21 cellular contexts compared by ENCODE assay signal in genomic region chr6:168033791-168034190, GRCh38. TPM values are rescaled to one million over a fixed set of nuclear protein-coding genes. Genes with fewer than 3 reads are reported as not detected.
DNase-seq lines count a peak whose midpoint lies in the region; ATAC-seq and TF ChIP-seq lines count a peak whose summit lies in the region.
"Had no signal": no experiment of that assay in that cellular context is flagged by ENCODE, and none has a peak within 500 bp of the region (broad histone marks: within the 10 kb centered on the region; RNA-seq: fewer than 3 reads in every experiment).

No MANE protein-coding gene starts in this region.

- peak in 2 of 5 donors; percentile 1 to 6 for DNase-seq in heart left ventricle
- no peak for DNase-seq in cardiac septum (ENCODE audit: low spot score)
- DNase-seq in SK-N-MC (ENCODE audit: low read depth, low spot score), result no peak
- DNase-seq in mesothelial cell of epicardium (ENCODE audit: low spot score in 2 of 2, unreplicated experiment in 2 of 2), result no peak
- DNase-seq in testis, result peak; percentile 10
- DNase-seq in stimulated activated CD4-positive, alpha-beta T cell treated with anti-CD3 and anti-CD28 coated beads, Interleukin-12 subunit alpha, Interleukin-12 subunit beta, amount 100 ng/mL, for 4 hours, result no peak
- DNase-seq in NCI-H510A (lab: John Stamatoyannopoulos, UW), result no peak
- no peak for DNase-seq in AML-193 (lab: John Stamatoyannopoulos, UW)
- DNase-seq: NCI-H1105, NCI-H2029 treated with DMSO at 0.1 percent for 48 hours, NCI-H345, NCI-H524 treated with DMSO at 0.1 percent for 48 hours, NCI-H82 had no signal

- H3K27me3 ChIP-seq in heart left ventricle (peaks cover 0 to 8% (median 0%) of the 10 kb centered on the region in 9 donors), testis (no peaks in the 10 kb centered on the region)

- peaks cover 46% of the 10 kb centered on the region for H3K4me1 Mint-ChIP-seq in mesothelial cell of epicardium
- H3K4me1 Mint-ChIP-seq: CD14-positive monocyte had no signal

- H3K27ac Mint-ChIP-seq in mesothelial cell of epicardium, result peak overlapping the region; percentile 60
- H3K27ac Mint-ChIP-seq: CD14-positive monocyte, GM23338 had no signal

- peaks cover 5 to 78% (median 55%) of the 10 kb centered on the region in 12 donors for H3K4me1 ChIP-seq in heart left ventricle
- no peaks in the 10 kb centered on the region for H3K4me1 ChIP-seq in testis

- H3K27ac ChIP-seq in heart left ventricle (peak overlapping the region in 9 of 12 donors; percentile 37 to 97 (median 81)), SK-N-MC (0 out of 2 replicates have a peak overlapping the region, but pooled peaks have one; percentile 99), testis (no peak overlapping the region)
- H3K27ac ChIP-seq: KMS-11 had no signal

- H3K4me3 ChIP-seq in heart left ventricle, result no peak overlapping the region
- H3K4me3 ChIP-seq in SK-N-MC, result no peak overlapping the region
- no peak overlapping the region for H3K4me3 ChIP-seq in testis
- H3K4me3 ChIP-seq: GM23338, HAP-1 had no signal

- H3K27me3 Mint-ChIP-seq in mesothelial cell of epicardium (ENCODE audit: low read depth), result no peaks in the 10 kb centered on the region

- H3K36me3 ChIP-seq in heart left ventricle (no peaks in the 10 kb centered on the region), SK-N-MC (ENCODE audit: insufficient read depth, low read length) (no peaks in the 10 kb centered on the region), testis (ENCODE audit: low read depth, missing control alignments) (no peaks in the 10 kb centered on the region)
- H3K36me3 ChIP-seq: HAP-1 had no signal

- TF ChIP-seq CTCF in heart left ventricle (IDR thresholded peaks at IDR 0.05) (no peak), mesothelial cell of epicardium (IDR thresholded peaks at IDR 0.05; ENCODE audit: unreplicated experiment) (no peak), testis (IDR thresholded peaks at IDR 0.05) (no peak)

- H3K9ac ChIP-seq in SK-N-MC (ENCODE audit: insufficient read length), result no peak overlapping the region
- H3K9ac ChIP-seq: KMS-11 had no signal

- no peak for ATAC-seq in heart left ventricle
- ATAC-seq: Panc1 had no signal

- no peak overlapping the region for H3K4me3 Mint-ChIP-seq in mesothelial cell of epicardium
- H3K4me3 Mint-ChIP-seq: CD14-positive monocyte, GM23338 had no signal

- H3K9me3 Mint-ChIP-seq in mesothelial cell of epicardium, result peaks cover 14% of the 10 kb centered on the region

- intact Hi-C loops in heart left ventricle (cut with DNase I), result loop anchor here in 3 of 10 donors (2.0 to 10.0 kb wide), 3 partner anchors 41 to 99 kb away; no protein-coding TSS in a partner anchor
- intact Hi-C loops in cardiac septum (cut with DNase I), result loop anchor here (5.0 kb wide), 1 partner anchor 41 kb away; no protein-coding TSS in a partner anchor
- intact Hi-C loops in testis (cut with DNase I; ENCODE audit: low total_unique reads), result no loop called here

- WGBS in heart left ventricle, 4 donors, result 89 to 96% (median 93%) methylated on average over 12 of the region's 12 CpGs
- 91 to 95% methylated on average over 12 of the region's 12 CpGs for WGBS in testis, 2 donors

- H3K9me3 ChIP-seq in heart left ventricle, result peaks cover 0 to 5% (median 0%) of the 10 kb centered on the region in 12 donors
- peaks cover 6% of the 10 kb centered on the region; the same call in 1 of the 2 replicates for H3K9me3 ChIP-seq in SK-N-MC (ENCODE audit: low read depth, low read length)
- H3K9me3 ChIP-seq in testis, result no peaks in the 10 kb centered on the region
- H3K9me3 ChIP-seq: HAP-1 had no signal

- TF ChIP-seq POLR2A in heart left ventricle (IDR thresholded peaks at IDR 0.05) (no peak), testis (IDR thresholded peaks at IDR 0.05) (no peak)

- peaks cover 9% of the 10 kb centered on the region for H3K36me3 Mint-ChIP-seq in mesothelial cell of epicardium

RNA-seq across cellular contexts. Expression of gene KIF25, which starts 36.3 kb away (rescaled TPM):
- total RNA-seq in heart left ventricle, result under 1 TPM in 4 of 9 donors, not detected in 5; 0.11 to 0.29 (median 0.21) TPM
- polyA plus RNA-seq in heart left ventricle, result under 1 TPM; 0.12 to 0.15 TPM
- 0.24 TPM for total RNA-seq in cardiac septum
- 0.47 to 1.6 TPM (median 0.95 TPM) in 3 replicates for total RNA-seq in mesothelial cell of epicardium
- 1 to 10 TPM; 1.6 to 5.0 TPM for total RNA-seq in testis
- 1.1 TPM for polyA plus RNA-seq in testis (ENCODE audit: insufficient read depth, low read depth, low replicate concordance)
- total RNA-seq: A172, Daoy had no signal
- polyA plus RNA-seq: AG04450, CD14-positive monocyte had no signal

RNA-seq across cellular contexts. Expression of gene FRMD1, which starts 45.2 kb away (rescaled TPM):
- total RNA-seq in heart left ventricle, result under 1 TPM in 2 of 9 donors, not detected in 7; 0.16 to 0.50 TPM
- under 1 TPM; 0.04 to 0.11 TPM for polyA plus RNA-seq in heart left ventricle
- not detected for total RNA-seq in cardiac septum
- total RNA-seq in mesothelial cell of epicardium, result not detected in 3 replicates
- total RNA-seq in testis, result 10 to 100 TPM in 1 of 2 donors, 1 to 10 TPM in 1; 7.2 to 13.5 TPM
- polyA plus RNA-seq in testis (ENCODE audit: insufficient read depth, low read depth, low replicate concordance), result 8.0 TPM
- total RNA-seq: A172, Daoy had no signal
- polyA plus RNA-seq: AG04450, CD14-positive monocyte had no signal

Comparison
In these comparisons a context has a peak if more than half of its experiments do, and no peak if none do; other contexts are left out.
1. H3K27ac ChIP-seq: peak in heart left ventricle (9 of 12) and SK-N-MC (single experiment); none in testis (0 of 2).